18 cellular contexts compared by ENCODE assay signal in genomic region chr6:139595183-139595582, GRCh38.
DNase-seq lines count a peak whose midpoint lies in the region; TF ChIP-seq lines count a peak whose summit lies in the region.
"Had no signal": no experiment of that assay in that cellular context is flagged by ENCODE, and none has a peak within 500 bp of the region (broad histone marks: within the 10 kb centered on the region; RNA-seq: fewer than 3 reads in every experiment).

No MANE protein-coding gene starts in this region.

- H3K4me3 ChIP-seq in breast epithelium (no peak overlapping the region), colonic mucosa (no peak overlapping the region), mesenchymal stem cell (ENCODE audit: insufficient read depth in 1 of 2, low read depth in 1 of 2, low read length in 2 of 2) (no peak overlapping the region), SK-N-SH (ENCODE audit: low read depth in 2 of 2, low read length in 1 of 2) (no peak overlapping the region)
- H3K4me3 ChIP-seq: left ventricle myocardium inferior, upper lobe of right lung had no signal

- H3K4me1 ChIP-seq in breast epithelium (peaks cover 0 to 14% of the 10 kb centered on the region in 2 donors), colonic mucosa (peaks cover 9% of the 10 kb centered on the region), mesenchymal stem cell (ENCODE audit: control insufficient read depth, insufficient read depth, low read depth, low read length) (peaks cover 5% of the 10 kb centered on the region), SK-N-SH (ENCODE audit: control insufficient read depth in 1 of 2, insufficient read depth in 2 of 2, low read depth in 1 of 2, low read length in 1 of 2) (peaks cover 0 to 15% of the 10 kb centered on the region in 2 experiments; a peak in 2 of 4 replicates)

- no peaks in the 10 kb centered on the region for H3K9me3 Mint-ChIP-seq in MCF 10A (ENCODE audit: unreplicated experiment)
- H3K9me3 Mint-ChIP-seq: stimulated activated naive CD8-positive, alpha-beta T cell treated with anti-CD3 and anti-CD28 coated beads, Interleukin-15, Interleukin-2, amounts not matched to agents 100 ng/mL and 50 ng/mL, for 24 hours had no signal

- no peak overlapping the region for H3K9ac ChIP-seq in colonic mucosa (ENCODE audit: low read depth in 2 of 2, low read length in 2 of 2)
- no peak overlapping the region for H3K9ac ChIP-seq in mesenchymal stem cell (ENCODE audit: low read length)
- no peak overlapping the region for H3K9ac ChIP-seq in SK-N-SH

- H2AFZ ChIP-seq in mesenchymal stem cell (ENCODE audit: low read depth, low read length) (no peak overlapping the region), SK-N-SH (ENCODE audit: low read depth) (no peak overlapping the region)

- H3K27ac Mint-ChIP-seq in MCF 10A (ENCODE audit: low read depth, unreplicated experiment), result no peak overlapping the region
- H3K27ac Mint-ChIP-seq: CD4-positive, CD25-positive, alpha-beta regulatory T cell; stimulated activated naive CD8-positive, alpha-beta T cell treated with anti-CD3 and anti-CD28 coated beads, Interleukin-15, Interleukin-2, amounts not matched to agents 100 ng/mL and 50 ng/mL, for 24 hours had no signal

- H4K20me1 ChIP-seq in SK-N-SH (ENCODE audit: insufficient read depth), result no peaks in the 10 kb centered on the region

- H3K4me3 Mint-ChIP-seq in MCF 10A (ENCODE audit: unreplicated experiment), result no peak overlapping the region
- H3K4me3 Mint-ChIP-seq: CD4-positive, CD25-positive, alpha-beta regulatory T cell; stimulated activated naive CD8-positive, alpha-beta T cell treated with anti-CD3 and anti-CD28 coated beads, Interleukin-15, Interleukin-2, amounts not matched to agents 100 ng/mL and 50 ng/mL, for 24 hours had no signal

- H2BK12ac ChIP-seq in mesenchymal stem cell (ENCODE audit: low read length in 2 of 2), result no peak overlapping the region

- H3K36me3 Mint-ChIP-seq in MCF 10A (ENCODE audit: insufficient read depth, unreplicated experiment), result no peaks in the 10 kb centered on the region
- H3K36me3 Mint-ChIP-seq: CD4-positive, CD25-positive, alpha-beta regulatory T cell had no signal

- no peak overlapping the region for H4K91ac ChIP-seq in mesenchymal stem cell (ENCODE audit: low read length)

- no peak overlapping the region for H2BK120ac ChIP-seq in mesenchymal stem cell (ENCODE audit: low read depth, low read length)

- CTCF ChIA-PET in MCF 10A (lab: Yijun Ruan, JAX), result interaction anchor here (0.6 to 1.1 kb wide), 2 partner anchors 62 to 846 kb away, joined by 3 to 4 read pairs; no protein-coding TSS in a partner anchor
- CTCF ChIA-PET in SK-N-SH (lab: Yijun Ruan, JAX), result no interaction called here

- no peak overlapping the region for H3K23ac ChIP-seq in mesenchymal stem cell (ENCODE audit: low read length in 2 of 2)

- H3K14ac ChIP-seq in mesenchymal stem cell (ENCODE audit: low read length in 2 of 2), result no peak overlapping the region

- no peak overlapping the region for H3K4me2 ChIP-seq in mesenchymal stem cell (ENCODE audit: low read length, poor library complexity, severe bottlenecking)
- H3K4me2 ChIP-seq in SK-N-SH, result no peak overlapping the region

- no peak overlapping the region for H4K8ac ChIP-seq in mesenchymal stem cell (ENCODE audit: low read length)

- TF ChIP-seq POLR2A in breast epithelium (IDR thresholded peaks at IDR 0.05), result no peak

- DNase-seq in breast epithelium (ENCODE audit: low spot score in 2 of 2) (peak in 1 of 2 donors; percentile 26), MCF 10A (ENCODE audit: unreplicated experiment) (no peak), colonic mucosa (no peak), mesenchymal stem cell (peak; percentile 75), SK-N-SH (no peak), ureter (ENCODE audit: low spot score) (no peak), 8988T (no peak), Kasumi-1 (lab: John Stamatoyannopoulos, UW) (no peak)
- DNase-seq: amniotic stem cell; CD4-positive, CD25-positive, alpha-beta regulatory T cell; dermis blood vessel endothelial cell; DND-41; left ventricle myocardium inferior; NCI-H774; stimulated activated CD4-positive, alpha-beta T cell treated with anti-CD3 and anti-CD28 coated beads, Interleukin-15, amount 100 ng/mL, for 24 hours; upper lobe of right lung had no signal

- no peaks in the 10 kb centered on the region for H3K9me2 ChIP-seq in SK-N-SH

- H3F3A ChIP-seq in SK-N-SH (replicated peaks; ENCODE audit: insufficient read depth), result peaks cover 26% of the 10 kb centered on the region

- H3K27me3 Mint-ChIP-seq in MCF 10A (ENCODE audit: insufficient read depth, unreplicated experiment), result no peaks in the 10 kb centered on the region

- H3K27ac ChIP-seq in breast epithelium, result peak overlapping the region; percentile 10 to 46
- peak overlapping the region; percentile 16 for H3K27ac ChIP-seq in colonic mucosa
- H3K27ac ChIP-seq in mesenchymal stem cell (ENCODE audit: low read length, poor library complexity, severe bottlenecking), result no peak overlapping the region
- H3K27ac ChIP-seq in SK-N-SH (ENCODE audit: low read depth in 2 of 2, low read length in 1 of 2), result peak overlapping the region in 1 of 2 experiments; percentile 96; a peak in 2 of 4 replicates
- H3K27ac ChIP-seq: epithelial cell of prostate, left ventricle myocardium inferior, upper lobe of right lung had no signal

- H3K4ac ChIP-seq in mesenchymal stem cell (ENCODE audit: low read depth in 1 of 2, low read length in 2 of 2), result no peak overlapping the region

- H2BK15ac ChIP-seq in mesenchymal stem cell (ENCODE audit: low read depth, poor library complexity, severe bottlenecking), result no peak overlapping the region

- BruUV-seq in MCF 10A (replicated peaks; lab: Mats Ljungman, UMichigan), result no TSS peak

- no peak for TF ChIP-seq RAD21 in SK-N-SH (IDR thresholded peaks at IDR 0.05; ENCODE audit: low read length)

- 90% methylated on average over 2 of the region's 3 CpGs for WGBS in mesenchymal stem cell
- WGBS in SK-N-SH (ENCODE audit: low lambda C conversion rate), result 75% methylated on average over 3 of the region's 3 CpGs

- H3K18ac ChIP-seq in mesenchymal stem cell (ENCODE audit: low read depth in 1 of 2, low read length in 2 of 2), result no peak overlapping the region

- H3K27me3 ChIP-seq in breast epithelium (no peaks in the 10 kb centered on the region), colonic mucosa (no peaks in the 10 kb centered on the region), mesenchymal stem cell (ENCODE audit: control insufficient read depth in 1 of 2, insufficient read depth in 1 of 2, low read length in 2 of 2) (no peaks in the 10 kb centered on the region), SK-N-SH (ENCODE audit: insufficient read depth) (no peaks in the 10 kb centered on the region)
- H3K27me3 ChIP-seq: upper lobe of right lung had no signal

- H3K9me3 ChIP-seq in breast epithelium, result no peaks in the 10 kb centered on the region
- no peaks in the 10 kb centered on the region for H3K9me3 ChIP-seq in colonic mucosa
- H3K9me3 ChIP-seq in mesenchymal stem cell (ENCODE audit: control insufficient read depth, low read length), result no peaks in the 10 kb centered on the region
- H3K9me3 ChIP-seq in SK-N-SH, result no peaks in the 10 kb centered on the region
- H3K9me3 ChIP-seq: left ventricle myocardium inferior, upper lobe of right lung had no signal

- no peaks in the 10 kb centered on the region for H3K79me2 ChIP-seq in SK-N-SH (ENCODE audit: insufficient read depth)

- POLR2A ChIA-PET in MCF 10A (lab: Yijun Ruan, JAX) (interaction anchor here (0.6 to 4.9 kb wide), 5 partner anchors 26 to 867 kb away, joined by 3 to 42 read pairs (median 3); partner anchors contain the start of gene CITED2), SK-N-SH (lab: Yijun Ruan, JAX) (no interaction called here)

- intact Hi-C loops in breast epithelium (cut with DNase I; ENCODE audit: low total_unique reads), result no loop called here
- intact Hi-C loops in MCF 10A (cut with micrococcal nuclease), result no loop called here
- intact Hi-C loops in colonic mucosa (cut with DNase I), result loop anchor here (5.0 kb wide), 1 partner anchor 223 kb away; the partner anchor contains the start of gene CITED2

- TF ChIP-seq EP300 in SK-N-SH (IDR thresholded peaks at IDR 0.05; ENCODE audit: borderline replicate concordance in 1 of 2, low read depth in 1 of 2, low read length in 1 of 2), result no peak

- H3K4me1 Mint-ChIP-seq in MCF 10A (ENCODE audit: insufficient read depth, unreplicated experiment), result peaks cover 16% of the 10 kb centered on the region

- TF ChIP-seq CTCF in breast epithelium (IDR thresholded peaks at IDR 0.05), result no peak
- TF ChIP-seq CTCF in MCF 10A (IDR thresholded peaks at IDR 0.05; ENCODE audit: unreplicated experiment), result no peak
- no peak for TF ChIP-seq CTCF in colonic mucosa (IDR thresholded peaks at IDR 0.05)
- TF ChIP-seq CTCF in SK-N-SH (IDR thresholded peaks at IDR 0.05), result no peak

- no peak overlapping the region for H2BK5ac ChIP-seq in mesenchymal stem cell (ENCODE audit: low read depth, low read length, poor library complexity, severe bottlenecking)

- H3K36me3 ChIP-seq in breast epithelium, result no peaks in the 10 kb centered on the region
- H3K36me3 ChIP-seq in colonic mucosa, result no peaks in the 10 kb centered on the region
- no peaks in the 10 kb centered on the region for H3K36me3 ChIP-seq in mesenchymal stem cell (ENCODE audit: control insufficient read depth in 1 of 2, insufficient read depth in 2 of 2, low read depth in 1 of 2, low read length in 2 of 2)
- H3K36me3 ChIP-seq in SK-N-SH (replicated peaks in 1 of 2; ENCODE audit: control insufficient read depth in 1 of 2, insufficient read depth in 2 of 2, low read length in 1 of 2), result no peaks in the 10 kb centered on the region
- H3K36me3 ChIP-seq: left ventricle myocardium inferior, upper lobe of right lung had no signal

- no peaks in the 10 kb centered on the region for H3K79me1 ChIP-seq in mesenchymal stem cell (replicated peaks; ENCODE audit: low read length, poor library complexity, severe bottlenecking)

- no peak overlapping the region for H2AK5ac ChIP-seq in mesenchymal stem cell (ENCODE audit: low read length, severe bottlenecking)

TF ChIP-seq in SK-N-SH, 30 proteins besides CTCF, POLR2A, EP300 and RAD21:
- TF ChIP-seq CHD2 (IDR thresholded peaks at IDR 0.05; ENCODE audit: low read length, partially characterized antibody) (no peak), TCF12 (IDR thresholded peaks at IDR 0.05) (no peak)
TF ChIP-seq in SK-N-SH: peak in this region for 0.
